23 cellular contexts compared by ENCODE assay signal in genomic region chr5:17443333-17444125, GRCh38. TPM values are rescaled to one million over a fixed set of nuclear protein-coding genes. Genes with fewer than 3 reads are reported as not detected.
A peak's percentile ranks its signal among the peaks of the same experiment; 100 is the strongest.
DNase-seq lines count a peak whose midpoint lies in the region; ATAC-seq and TF ChIP-seq lines count a peak whose summit lies in the region.
"Had no signal": no experiment of that assay in that cellular context is flagged by ENCODE, and none has a peak within 500 bp of the region (broad histone marks: within the 10 kb centered on the region; RNA-seq: fewer than 3 reads in every experiment).

No MANE protein-coding gene starts in this region.

- no TSS peak for BruUV-seq in MCF 10A (replicated peaks; lab: Mats Ljungman, UMichigan)

- no peaks in the 10 kb centered on the region for H3K36me3 Mint-ChIP-seq in MCF 10A (ENCODE audit: insufficient read depth, unreplicated experiment)
- no peaks in the 10 kb centered on the region for H3K36me3 Mint-ChIP-seq in dendritic cell treated with granulocyte-macrophage colony-stimulating factor and Interleukin-4, amounts not matched to agents 40 ng/mL and 50 ng/mL, for 4 days (ENCODE audit: low read depth)
- H3K36me3 Mint-ChIP-seq: mesothelial cell of epicardium; stimulated activated effector memory CD8-positive, alpha-beta T cell treated with anti-CD3 and anti-CD28 coated beads, Interleukin-12 subunit alpha, Interleukin-12 subunit beta, amount 100 ng/mL, for 72 hours had no signal

- H3K4me3 Mint-ChIP-seq in MCF 10A (ENCODE audit: unreplicated experiment), result no peak overlapping the region
- H3K4me3 Mint-ChIP-seq in dendritic cell treated with granulocyte-macrophage colony-stimulating factor and Interleukin-4, amounts not matched to agents 40 ng/mL and 50 ng/mL, for 4 days, result no peak overlapping the region
- H3K4me3 Mint-ChIP-seq: central memory CD8-positive, alpha-beta T cell; mesothelial cell of epicardium; neural crest cell; stimulated activated effector memory CD8-positive, alpha-beta T cell treated with anti-CD3 and anti-CD28 coated beads, Interleukin-12 subunit alpha, Interleukin-12 subunit beta, amount 100 ng/mL, for 72 hours had no signal

- peaks cover 6% of the 10 kb centered on the region for H3K4me1 Mint-ChIP-seq in MCF 10A (ENCODE audit: insufficient read depth, unreplicated experiment)
- peaks cover 9% of the 10 kb centered on the region for H3K4me1 Mint-ChIP-seq in dendritic cell treated with granulocyte-macrophage colony-stimulating factor and Interleukin-4, amounts not matched to agents 40 ng/mL and 50 ng/mL, for 4 days (ENCODE audit: low read depth)
- H3K4me1 Mint-ChIP-seq: central memory CD8-positive, alpha-beta T cell; neural crest cell; stimulated activated effector memory CD8-positive, alpha-beta T cell treated with anti-CD3 and anti-CD28 coated beads, Interleukin-12 subunit alpha, Interleukin-12 subunit beta, amount 100 ng/mL, for 72 hours had no signal

- H3K27ac ChIP-seq in breast epithelium, result no peak overlapping the region
- peak overlapping the region in 2 of 5 donors; percentile 51 to 55 for H3K27ac ChIP-seq in stomach
- H3K27ac ChIP-seq: C4-2B, thyroid gland had no signal

- no peak overlapping the region for H3K27ac Mint-ChIP-seq in MCF 10A (ENCODE audit: low read depth, unreplicated experiment)
- peak overlapping the region; percentile 31 for H3K27ac Mint-ChIP-seq in dendritic cell treated with granulocyte-macrophage colony-stimulating factor and Interleukin-4, amounts not matched to agents 40 ng/mL and 50 ng/mL, for 4 days
- H3K27ac Mint-ChIP-seq: mesothelial cell of epicardium; stimulated activated effector memory CD8-positive, alpha-beta T cell treated with anti-CD3 and anti-CD28 coated beads, Interleukin-12 subunit alpha, Interleukin-12 subunit beta, amount 100 ng/mL, for 72 hours had no signal

- TF ChIP-seq CTCF in MCF 10A (IDR thresholded peaks at IDR 0.05; ENCODE audit: unreplicated experiment), result no peak
- no peak for TF ChIP-seq CTCF in breast epithelium (IDR thresholded peaks at IDR 0.05)
- TF ChIP-seq CTCF in stomach (IDR thresholded peaks at IDR 0.05), result no peak

- H3K27me3 Mint-ChIP-seq in MCF 10A (ENCODE audit: insufficient read depth, unreplicated experiment), result no peaks in the 10 kb centered on the region
- H3K27me3 Mint-ChIP-seq in dendritic cell treated with granulocyte-macrophage colony-stimulating factor and Interleukin-4, amounts not matched to agents 40 ng/mL and 50 ng/mL, for 4 days, result peaks cover 10% of the 10 kb centered on the region
- H3K27me3 Mint-ChIP-seq: central memory CD8-positive, alpha-beta T cell had no signal

- no peaks in the 10 kb centered on the region for H3K27me3 ChIP-seq in breast epithelium
- no peaks in the 10 kb centered on the region for H3K27me3 ChIP-seq in stomach
- H3K27me3 ChIP-seq: MG63, thyroid gland had no signal

- H3K9me3 ChIP-seq in breast epithelium (peaks cover 7 to 11% of the 10 kb centered on the region in 2 donors), stomach (peaks cover 0 to 9% (median 0%) of the 10 kb centered on the region in 4 donors)
- H3K9me3 ChIP-seq: MG63, thyroid gland had no signal

- no peak for TF ChIP-seq POLR2A in breast epithelium (IDR thresholded peaks at IDR 0.05)
- no peak for TF ChIP-seq POLR2A in stomach (IDR thresholded peaks at IDR 0.05)

- no peak for TF ChIP-seq EP300 in stomach (IDR thresholded peaks at IDR 0.05)

- no peak overlapping the region for H3K4me3 ChIP-seq in breast epithelium
- H3K4me3 ChIP-seq in stomach, result no peak overlapping the region
- H3K4me3 ChIP-seq: MG63, thyroid gland had no signal

- no peaks in the 10 kb centered on the region for H3K9me3 Mint-ChIP-seq in MCF 10A (ENCODE audit: unreplicated experiment)
- peaks cover 14% of the 10 kb centered on the region for H3K9me3 Mint-ChIP-seq in dendritic cell treated with granulocyte-macrophage colony-stimulating factor and Interleukin-4, amounts not matched to agents 40 ng/mL and 50 ng/mL, for 4 days

- no peak for ATAC-seq in GM21737 (IDR thresholded peaks at IDR 0.05; ENCODE audit: unreplicated experiment)
- ATAC-seq: PC-3; stimulated activated effector memory CD8-positive, alpha-beta T cell treated with anti-CD3 and anti-CD28 coated beads, Interleukin-12 subunit alpha, Interleukin-12 subunit beta, amount 100 ng/mL, for 72 hours had no signal

- 89 to 94% (median 92%) methylated on average over 23 of the region's 23 CpGs for WGBS in stomach, 5 donors

- no peaks in the 10 kb centered on the region for H3K4me1 ChIP-seq in breast epithelium
- peaks cover 0 to 7% (median 2%) of the 10 kb centered on the region in 4 donors for H3K4me1 ChIP-seq in stomach
- H3K4me1 ChIP-seq: thyroid gland had no signal

- intact Hi-C loops in MCF 10A (cut with micrococcal nuclease) (no loop called here), breast epithelium (cut with DNase I; ENCODE audit: low total_unique reads) (no loop called here), stomach (cut with DNase I; ENCODE audit: low total_unique reads) (no loop called here)
- intact Hi-C loops in dendritic cell treated with granulocyte-macrophage colony-stimulating factor and Interleukin-4, amounts not matched to agents 40 ng/mL and 50 ng/mL, for 4 days (cut with micrococcal nuclease), result no loop called here

- DNase-seq in MCF 10A (ENCODE audit: unreplicated experiment) (peak; percentile 21), breast epithelium (ENCODE audit: low spot score in 2 of 2) (no peak), NOMO-1 (lab: John Stamatoyannopoulos, UW; ENCODE audit: unreplicated experiment in 2 of 2) (peak; percentile 98), stomach (peak; percentile 33), T1000 (lab: John Stamatoyannopoulos, UW) (no peak), mucosa of gallbladder (ENCODE audit: low spot score) (no peak)
- DNase-seq: activated CD4-positive, alpha-beta T cell treated with anti-CD3 and anti-CD28 coated beads, Interleukin-2, amount 50 U/mL, for 4 hours; DMS153; effector memory CD4-positive, alpha-beta T cell; glutamatergic neuron; islet precursor cell; MG63; NCI-H510A treated with DMSO at 0.1 percent for 48 hours; thyroid gland had no signal

- CTCF ChIA-PET in MCF 10A (lab: Yijun Ruan, JAX), result no interaction called here

- H3K36me3 ChIP-seq in breast epithelium, result no peaks in the 10 kb centered on the region
- no peaks in the 10 kb centered on the region for H3K36me3 ChIP-seq in stomach
- H3K36me3 ChIP-seq: MG63, thyroid gland had no signal

- POLR2A ChIA-PET in MCF 10A (lab: Yijun Ruan, JAX), result no interaction called here

RNA-seq across cellular contexts. Expression of gene TAF11L2, which starts 54.5 kb away (rescaled TPM):
- total RNA-seq in MCF 10A (2022) (not detected in 2 replicates), breast epithelium (not detected), stomach (not detected), mucosa of gallbladder (not detected)
- polyA plus RNA-seq in stomach, result not detected
- total RNA-seq: mesothelial cell of epicardium, neural crest cell, PC-3, renal cortical epithelial cell, thyroid gland had no signal

Comparison
In these comparisons a context has a peak if more than half of its experiments do, and no peak if none do; other contexts are left out.
1. DNase-seq: peak in MCF 10A (single experiment), NOMO-1 (2 of 2) and stomach (single experiment); none in breast epithelium (0 of 2), T1000 (single experiment) and mucosa of gallbladder (single experiment).